25 cellular contexts compared by ENCODE assay signal in genomic region chr4:4776934-4777333, GRCh38.
"Had no signal": no experiment of that assay in that cellular context is flagged by ENCODE, and none has a peak within 500 bp of the region (broad histone marks: within the 10 kb centered on the region; RNA-seq: fewer than 3 reads in every experiment).

No MANE protein-coding gene starts in this region.

- H3K4me3 ChIP-seq: colonic mucosa, coronary artery, dorsolateral prefrontal cortex, esophagus muscularis mucosa, esophagus squamous epithelium, gastrocnemius medialis, gastroesophageal sphincter, heart left ventricle had no signal

- H3K27me3 ChIP-seq: colonic mucosa, dorsolateral prefrontal cortex, esophagus muscularis mucosa, esophagus squamous epithelium, foreskin keratinocyte, gastrocnemius medialis, gastroesophageal sphincter, heart left ventricle had no signal

- H3K4me1 ChIP-seq: colonic mucosa, esophagus muscularis mucosa, esophagus squamous epithelium, foreskin keratinocyte, gastrocnemius medialis, gastroesophageal sphincter had no signal

- H3K36me3 ChIP-seq: colonic mucosa, esophagus muscularis mucosa, esophagus squamous epithelium, gastrocnemius medialis, gastroesophageal sphincter, heart left ventricle had no signal

- H3K9me3 ChIP-seq: colonic mucosa, esophagus muscularis mucosa, esophagus squamous epithelium, gastrocnemius medialis, heart left ventricle had no signal

- DNase-seq: colonic mucosa; cortex of kidney; dermis blood vessel endothelial cell; dorsolateral prefrontal cortex; effector CD4-positive, alpha-beta T cell; effector CD8-positive, alpha-beta T cell; effector memory CD4-positive, alpha-beta T cell; effector memory CD8-positive, alpha-beta T cell; erythroblast; esophagus squamous epithelium; foreskin fibroblast; foreskin keratinocyte; foreskin melanocyte; gastrocnemius medialis; glutamatergic neuron; heart left ventricle had no signal

- FAIRE-seq: colon, endometrium, endothelial cell of umbilical vein, frontal cortex had no signal

- H3K27ac ChIP-seq: colonic mucosa, coronary artery, dorsolateral prefrontal cortex, epithelial cell of prostate, esophagus muscularis mucosa, esophagus squamous epithelium, foreskin keratinocyte, gastrocnemius medialis, gastroesophageal sphincter, heart left ventricle had no signal

- ATAC-seq: effector memory CD8-positive, alpha-beta T cell; esophagus mucosa; foreskin keratinocyte; gastrocnemius medialis; gastroesophageal sphincter; heart left ventricle had no signal
